9 cellular contexts compared by ENCODE assay signal in the genomic region with DNA sequence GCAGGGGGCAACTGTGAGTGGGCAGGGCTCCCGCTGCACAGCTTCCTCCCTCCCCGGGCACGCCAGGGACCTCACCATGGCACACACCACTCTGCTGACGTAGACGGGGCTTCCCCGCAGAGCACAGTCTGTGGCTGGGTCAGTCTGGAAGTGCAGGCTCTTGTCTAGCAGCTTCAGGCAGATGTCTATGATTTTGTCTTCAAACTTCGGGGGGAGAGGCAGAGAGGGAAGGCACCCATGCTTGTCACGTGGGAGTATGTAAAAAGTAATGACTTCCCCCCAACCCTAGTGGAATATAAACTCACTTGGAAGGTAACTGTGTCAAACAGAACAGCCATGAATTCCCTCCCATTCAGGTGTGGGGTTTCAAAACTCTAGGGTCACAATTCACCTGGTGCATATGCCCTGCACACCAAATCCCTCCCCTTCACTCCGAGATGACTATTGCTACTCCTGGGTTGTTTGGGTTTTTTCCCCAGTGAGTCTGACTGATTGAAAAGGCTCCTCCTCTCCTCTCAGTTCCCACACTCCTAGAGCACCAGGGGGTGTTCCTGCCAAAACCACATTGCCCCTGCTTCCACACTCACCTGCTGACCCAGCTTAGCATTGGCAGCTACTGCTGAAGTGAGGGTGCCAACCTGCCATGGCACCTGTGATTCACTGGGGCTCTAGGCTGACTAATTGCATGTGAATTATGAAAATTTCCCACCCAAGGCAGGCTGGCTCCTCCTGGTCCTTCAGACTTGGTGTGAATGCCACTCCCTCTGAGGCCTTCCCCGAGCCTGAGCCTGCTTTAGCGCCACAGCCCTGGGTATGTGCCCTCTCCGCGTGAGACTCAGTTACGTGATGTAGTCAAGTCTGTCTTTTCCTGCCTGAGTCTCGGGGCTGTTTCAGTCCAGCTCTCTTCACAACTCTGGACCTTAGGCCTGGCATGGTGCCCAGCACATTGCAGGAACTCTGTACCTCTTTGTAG. TPM values are rescaled to one million over a fixed set of nuclear protein-coding genes. Genes with fewer than 3 reads are reported as not detected.
A peak's percentile ranks its signal among the peaks of the same experiment; 100 is the strongest.
DNase-seq lines count a peak whose midpoint lies in the region; ATAC-seq and TF ChIP-seq lines count a peak whose summit lies in the region.
"Had no signal": no experiment of that assay in that cellular context is flagged by ENCODE, and none has a peak within 500 bp of the region (broad histone marks: within the 10 kb centered on the region; RNA-seq: fewer than 3 reads in every experiment).

No MANE protein-coding gene starts in this region.

- no peak overlapping the region for H3K4me3 Mint-ChIP-seq in CD8-positive, alpha-beta T cell
- H3K4me3 Mint-ChIP-seq in WTC11, result no peak overlapping the region
- H3K4me3 Mint-ChIP-seq: activated naive CD8-positive, alpha-beta T cell had no signal

- POLR2A ChIA-PET in CD8-positive, alpha-beta T cell (lab: Charles Lee), result no interaction called here
- POLR2A ChIA-PET in WTC11 (lab: Charles Lee), result no interaction called here

- DNase-seq in CD8-positive, alpha-beta T cell, result peak in 1 of 7 experiments; percentile 69
- peak; percentile 81 for DNase-seq in MG63
- peak; percentile 9 for DNase-seq in effector CD4-positive, alpha-beta T cell
- DNase-seq in stimulated activated CD8-positive, alpha-beta memory T cell treated with anti-CD3 and anti-CD28 coated beads, Interleukin-15, amount 100 ng/mL, for 48 hours (ENCODE audit: low read depth in 2 of 2), result peak; percentile 8 to 14
- DNase-seq in NCI-H748 (lab: John Stamatoyannopoulos, UW; ENCODE audit: unreplicated experiment), result no peak
- DNase-seq in KG1 (lab: John Stamatoyannopoulos, UW), result no peak
- DNase-seq in WTC11 (ENCODE audit: low spot score), result no peak

- H3K36me3 ChIP-seq in CD8-positive, alpha-beta T cell (ENCODE audit: insufficient read depth, low read length), result no peaks in the 10 kb centered on the region
- no peaks in the 10 kb centered on the region for H3K36me3 ChIP-seq in MG63

- H3K4me1 Mint-ChIP-seq in CD8-positive, alpha-beta T cell (ENCODE audit: low read depth), result peaks cover 19% of the 10 kb centered on the region
- H3K4me1 Mint-ChIP-seq in WTC11, result no peaks in the 10 kb centered on the region

- H3K27me3 Mint-ChIP-seq in CD8-positive, alpha-beta T cell (ENCODE audit: low read depth), result peaks cover 11% of the 10 kb centered on the region
- H3K27me3 Mint-ChIP-seq in WTC11 (ENCODE audit: low read depth), result no peaks in the 10 kb centered on the region; the same call in 1 of the 2 replicates

- no peaks in the 10 kb centered on the region for H3K9me3 ChIP-seq in CD8-positive, alpha-beta T cell (ENCODE audit: low read length)
- H3K9me3 ChIP-seq in MG63, result no peaks in the 10 kb centered on the region

- H3K4me1 ChIP-seq in CD8-positive, alpha-beta T cell (ENCODE audit: insufficient read depth, low read length), result no peaks in the 10 kb centered on the region

- no peaks in the 10 kb centered on the region for H3K9me3 Mint-ChIP-seq in CD8-positive, alpha-beta T cell
- no peaks in the 10 kb centered on the region for H3K9me3 Mint-ChIP-seq in WTC11

- no peak overlapping the region for H3K27ac ChIP-seq in CD8-positive, alpha-beta T cell (ENCODE audit: low read depth, low read length)

- H3K36me3 Mint-ChIP-seq in CD8-positive, alpha-beta T cell, result no peaks in the 10 kb centered on the region
- H3K36me3 Mint-ChIP-seq in WTC11, result no peaks in the 10 kb centered on the region
- H3K36me3 Mint-ChIP-seq: activated naive CD8-positive, alpha-beta T cell had no signal

- peak; percentile 71 for ATAC-seq in CD8-positive, alpha-beta T cell
- peak; percentile 46 for ATAC-seq in GM21390 (IDR thresholded peaks at IDR 0.05; ENCODE audit: unreplicated experiment)
- no peak for ATAC-seq in WTC11

- H3K27ac Mint-ChIP-seq in CD8-positive, alpha-beta T cell, result peak overlapping the region; percentile 37
- H3K27ac Mint-ChIP-seq in WTC11, result no peak overlapping the region
- H3K27ac Mint-ChIP-seq: activated naive CD8-positive, alpha-beta T cell had no signal

- CTCF ChIA-PET in CD8-positive, alpha-beta T cell (lab: Charles Lee), result interaction anchor here (1.4 to 1.6 kb wide), 2 partner anchors 28 to 32 kb away, joined by 5 to 6 read pairs; no protein-coding TSS in a partner anchor
- CTCF ChIA-PET in WTC11 (lab: Charles Lee), result interaction anchor here (1.5 to 2.8 kb wide), 4 partner anchors 28 to 50 kb away, joined by 3 to 11 read pairs (median 3); no protein-coding TSS in a partner anchor

- intact Hi-C loops in CD8-positive, alpha-beta T cell (cut with DNase I, micrococcal nuclease), result no loop called here

- H3K27me3 ChIP-seq in CD8-positive, alpha-beta T cell (ENCODE audit: insufficient read depth, low read length), result no peaks in the 10 kb centered on the region
- H3K27me3 ChIP-seq in MG63, result no peaks in the 10 kb centered on the region

- H3K4me3 ChIP-seq in CD8-positive, alpha-beta T cell (ENCODE audit: low read depth, low read length), result no peak overlapping the region
- H3K4me3 ChIP-seq in MG63, result no peak overlapping the region

- TF ChIP-seq CTCF in CD8-positive, alpha-beta T cell (IDR thresholded peaks at IDR 0.05), result no peak
- no peak for TF ChIP-seq CTCF in WTC11 (IDR thresholded peaks at IDR 0.05)

TF ChIP-seq in WTC11, 78 proteins besides CTCF, POLR2A, EP300 and RAD21 (continues in another document):
- TF ChIP-seq MYBL2 (CRISPR knock-in tag; IDR thresholded peaks at IDR 0.05), result no peak
- TF ChIP-seq ZNF263 (CRISPR knock-in tag; IDR thresholded peaks at IDR 0.05; ENCODE audit: low read depth), result no peak
- TF ChIP-seq, protein P1, sequence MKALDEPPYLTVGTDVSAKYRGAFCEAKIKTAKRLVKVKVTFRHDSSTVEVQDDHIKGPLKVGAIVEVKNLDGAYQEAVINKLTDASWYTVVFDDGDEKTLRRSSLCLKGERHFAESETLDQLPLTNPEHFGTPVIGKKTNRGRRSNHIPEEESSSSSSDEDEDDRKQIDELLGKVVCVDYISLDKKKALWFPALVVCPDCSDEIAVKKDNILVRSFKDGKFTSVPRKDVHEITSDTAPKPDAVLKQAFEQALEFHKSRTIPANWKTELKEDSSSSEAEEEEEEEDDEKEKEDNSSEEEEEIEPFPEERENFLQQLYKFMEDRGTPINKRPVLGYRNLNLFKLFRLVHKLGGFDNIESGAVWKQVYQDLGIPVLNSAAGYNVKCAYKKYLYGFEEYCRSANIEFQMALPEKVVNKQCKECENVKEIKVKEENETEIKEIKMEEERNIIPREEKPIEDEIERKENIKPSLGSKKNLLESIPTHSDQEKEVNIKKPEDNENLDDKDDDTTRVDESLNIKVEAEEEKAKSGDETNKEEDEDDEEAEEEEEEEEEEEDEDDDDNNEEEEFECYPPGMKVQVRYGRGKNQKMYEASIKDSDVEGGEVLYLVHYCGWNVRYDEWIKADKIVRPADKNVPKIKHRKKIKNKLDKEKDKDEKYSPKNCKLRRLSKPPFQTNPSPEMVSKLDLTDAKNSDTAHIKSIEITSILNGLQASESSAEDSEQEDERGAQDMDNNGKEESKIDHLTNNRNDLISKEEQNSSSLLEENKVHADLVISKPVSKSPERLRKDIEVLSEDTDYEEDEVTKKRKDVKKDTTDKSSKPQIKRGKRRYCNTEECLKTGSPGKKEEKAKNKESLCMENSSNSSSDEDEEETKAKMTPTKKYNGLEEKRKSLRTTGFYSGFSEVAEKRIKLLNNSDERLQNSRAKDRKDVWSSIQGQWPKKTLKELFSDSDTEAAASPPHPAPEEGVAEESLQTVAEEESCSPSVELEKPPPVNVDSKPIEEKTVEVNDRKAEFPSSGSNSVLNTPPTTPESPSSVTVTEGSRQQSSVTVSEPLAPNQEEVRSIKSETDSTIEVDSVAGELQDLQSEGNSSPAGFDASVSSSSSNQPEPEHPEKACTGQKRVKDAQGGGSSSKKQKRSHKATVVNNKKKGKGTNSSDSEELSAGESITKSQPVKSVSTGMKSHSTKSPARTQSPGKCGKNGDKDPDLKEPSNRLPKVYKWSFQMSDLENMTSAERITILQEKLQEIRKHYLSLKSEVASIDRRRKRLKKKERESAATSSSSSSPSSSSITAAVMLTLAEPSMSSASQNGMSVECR (CRISPR knock-in tag; IDR thresholded peaks at IDR 0.05; ENCODE audit: borderline replicate concordance), result no peak
- no peak for TF ChIP-seq NFE2L1 (CRISPR knock-in tag; IDR thresholded peaks at IDR 0.05)
- TF ChIP-seq ZMAT4 (CRISPR knock-in tag; IDR thresholded peaks at IDR 0.05), result no peak
- no peak for TF ChIP-seq ZBTB21 (CRISPR knock-in tag; IDR thresholded peaks at IDR 0.05; ENCODE audit: borderline replicate concordance)
- no peak for TF ChIP-seq HMGXB4 (CRISPR knock-in tag; IDR thresholded peaks at IDR 0.05)
- no peak for TF ChIP-seq NR2C2 (CRISPR knock-in tag; IDR thresholded peaks at IDR 0.05)
- TF ChIP-seq MAX (CRISPR knock-in tag; IDR thresholded peaks at IDR 0.05), result no peak

RNA-seq across cellular contexts. Expression of gene TGM5, which starts 13.0 kb away (rescaled TPM):
- total RNA-seq in CD8-positive, alpha-beta T cell, result not detected
- total RNA-seq in MG63 (2014; rRNA removed; shearing (Covaris generic); ENCODE audit: low replicate concordance), result 0.07 TPM in 1 of 2 replicates, not detected in the other
- total RNA-seq in WTC11 (2021), result not detected in 3 replicates

RNA-seq across cellular contexts. Expression of gene EPB42, which starts 32.9 kb away (rescaled TPM):
- not detected for total RNA-seq in CD8-positive, alpha-beta T cell
- not detected in 2 replicates for total RNA-seq in MG63 (2014; rRNA removed; shearing (Covaris generic); ENCODE audit: low replicate concordance)
- total RNA-seq in WTC11 (2021), result not detected in 3 replicates

RNA-seq across cellular contexts. Expression of gene TGM7, which starts 48.3 kb away (rescaled TPM):
- total RNA-seq in CD8-positive, alpha-beta T cell, result not detected
- total RNA-seq in MG63 (2014; rRNA removed; shearing (Covaris generic); ENCODE audit: low replicate concordance), result not detected in 2 replicates
- not detected in 3 replicates for total RNA-seq in WTC11 (2021)

Comparison
In these comparisons a context has a peak if more than half of its experiments do, and no peak if none do; other contexts are left out.
1. DNase-seq: peak in MG63 (single experiment), effector CD4-positive, alpha-beta T cell (single experiment) and stimulated activated CD8-positive, alpha-beta memory T cell treated with anti-CD3 and anti-CD28 coated beads, Interleukin-15, amount 100 ng/mL, for 48 hours (2 of 2); none in NCI-H748 (single experiment), KG1 (single experiment) and WTC11 (single experiment).